Comparison of ENCODE assay signal across 13 cellular contexts in the genomic region with DNA sequence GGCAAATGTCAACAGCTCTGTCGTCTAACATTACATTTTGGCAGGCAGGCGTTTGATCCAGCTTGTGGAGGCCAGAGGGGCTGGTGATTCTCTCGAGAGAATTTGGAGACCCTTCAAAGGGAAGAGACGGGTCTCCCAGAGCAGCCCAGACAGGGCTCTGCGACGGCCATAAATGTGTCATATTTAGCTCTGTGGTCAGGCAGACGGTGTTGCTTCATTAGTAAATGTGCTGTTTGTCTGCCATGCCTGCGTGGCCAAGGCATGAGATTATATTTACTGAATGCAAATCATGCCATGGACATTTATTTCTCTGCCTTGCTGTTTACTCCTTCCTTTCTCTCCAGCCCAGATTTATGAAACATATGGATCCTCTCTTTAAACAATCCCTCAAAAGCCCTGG.
"Had no signal": no experiment of that assay in that cellular context is flagged by ENCODE, and none has a peak within 500 bp of the region (broad histone marks: within the 10 kb centered on the region; RNA-seq: fewer than 3 reads in every experiment).

No MANE protein-coding gene starts in this region.

- ATAC-seq: activated CD4-positive, CD25-positive, alpha-beta regulatory T cell treated with anti-CD3 and anti-CD28 coated beads, Interleukin-2, amount 50 U/mL, for 24 hours; body of pancreas; left lung had no signal

- DNase-seq: activated T-cell treated with anti-CD3 and anti-CD28 coated beads, Interleukin-2, amount 50 U/mL, for 1 hour; body of pancreas; effector memory CD4-positive, alpha-beta T cell; immature natural killer cell; mesenchymal stem cell; stimulated activated CD4-positive, alpha-beta T cell treated with anti-CD3 and anti-CD28 coated beads, Interleukin-15, amount 100 ng/mL, for 24 hours; stimulated activated CD4-positive, alpha-beta T cell treated with anti-CD3 and anti-CD28 coated beads, Interleukin-4, amount 100 ng/mL, for 4 hours; stomach; T-helper 2 cell had no signal

- H3K9me3 Mint-ChIP-seq: immature natural killer cell, neural crest cell had no signal

- H3K4me3 Mint-ChIP-seq: activated naive CD4-positive, alpha-beta T cell treated with anti-CD3 and anti-CD28 coated beads, Interleukin-2, amount 50 U/mL, for 24 hours; immature natural killer cell; neural crest cell had no signal

- H3K36me3 Mint-ChIP-seq: activated naive CD4-positive, alpha-beta T cell treated with anti-CD3 and anti-CD28 coated beads, Interleukin-2, amount 50 U/mL, for 24 hours; immature natural killer cell had no signal

- H3K27ac Mint-ChIP-seq: activated naive CD4-positive, alpha-beta T cell treated with anti-CD3 and anti-CD28 coated beads, Interleukin-2, amount 50 U/mL, for 24 hours; immature natural killer cell had no signal

- H3K4me1 Mint-ChIP-seq: activated naive CD4-positive, alpha-beta T cell treated with anti-CD3 and anti-CD28 coated beads, Interleukin-2, amount 50 U/mL, for 24 hours; immature natural killer cell had no signal
